Comparison of ENCODE assay signal across 3 cellular contexts in the genomic region with DNA sequence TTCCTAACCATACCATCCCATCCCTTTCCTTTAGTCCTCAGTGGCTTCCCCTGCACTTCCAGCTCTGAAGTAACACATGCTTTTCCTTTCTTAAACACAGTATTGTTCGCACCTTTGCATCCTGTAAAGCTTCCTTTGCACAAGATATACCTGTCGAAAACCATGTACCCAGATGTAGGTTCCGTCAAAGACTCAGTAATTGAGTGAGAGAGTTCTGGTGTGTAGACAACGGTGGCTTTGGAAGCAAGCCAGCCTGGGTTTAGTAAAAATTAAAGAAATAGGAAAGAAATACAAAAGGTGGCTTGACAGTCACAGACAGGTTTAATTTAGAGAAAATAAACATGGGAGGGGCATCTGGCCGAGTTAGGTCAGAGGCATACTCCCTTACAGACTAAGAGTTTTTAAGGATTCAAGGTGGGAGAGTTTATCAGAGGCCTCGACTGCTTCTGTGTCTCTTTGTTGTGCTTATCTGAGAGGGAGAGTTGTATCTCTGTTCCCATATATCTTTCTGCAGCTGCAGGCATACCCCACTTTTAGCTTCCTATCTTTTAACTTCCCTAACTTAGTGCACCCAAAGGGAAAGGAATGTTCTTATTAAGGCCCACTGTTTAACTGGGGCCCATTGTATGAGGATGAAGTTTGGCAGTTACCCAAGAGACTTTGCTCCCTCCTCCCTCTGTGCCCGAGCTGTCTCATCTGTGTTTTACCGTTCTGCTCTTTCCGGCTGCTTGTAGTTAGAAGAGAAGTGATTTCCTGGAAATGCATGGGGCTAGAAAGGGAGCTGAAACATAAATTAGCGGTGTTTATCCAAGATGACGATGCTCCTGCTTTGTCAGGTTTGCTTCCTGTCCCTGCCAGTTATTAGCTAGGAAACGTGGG. TPM values are rescaled to one million over a fixed set of nuclear protein-coding genes. Genes with fewer than 3 reads are reported as not detected.
"Had no signal": no experiment of that assay in that cellular context is flagged by ENCODE, and none has a peak within 500 bp of the region (broad histone marks: within the 10 kb centered on the region; RNA-seq: fewer than 3 reads in every experiment).

No MANE protein-coding gene starts in this region.

RNA-seq across cellular contexts. Expression of a gene that starts 42.7 kb away (rescaled TPM):
- total RNA-seq: endodermal cell had no signal
- polyA plus RNA-seq: keratinocyte, right cardiac atrium had no signal
